In genomic region chr6:125211352-125211751, GRCh38 we compare ENCODE assay signal across 31 cellular contexts. TPM values are rescaled to one million over a fixed set of nuclear protein-coding genes. Genes with fewer than 3 reads are reported as not detected.
"Had no signal": no experiment of that assay in that cellular context is flagged by ENCODE, and none has a peak within 500 bp of the region (broad histone marks: within the 10 kb centered on the region; RNA-seq: fewer than 3 reads in every experiment).

No MANE protein-coding gene starts in this region.

- DNase-seq: activated B cell treated with CpG ODN at 0.5 μM for 24 hours; activated CD4-positive, alpha-beta memory T cell treated with anti-CD3 and anti-CD28 coated beads for 36 hours; activated CD4-positive, alpha-beta T cell treated with anti-CD3 and anti-CD28 coated beads for 4 hours; activated CD4-positive, alpha-beta T cell treated with anti-CD3 and anti-CD28 coated beads, Interleukin-2, amount 10 ng/mL, durations not matched to agents 24 days and 14 days; activated CD4-positive, alpha-beta T cell treated with anti-CD3 and anti-CD28 coated beads, Interleukin-2, amount 50 U/mL, for 1 hour; activated CD4-positive, alpha-beta T cell treated with anti-CD3 and anti-CD28 coated beads, Interleukin-2, amount 50 U/mL, for 4 hours; activated CD4-positive, CD25-positive, alpha-beta regulatory T cell treated with anti-CD3 and anti-CD28 coated beads, Interleukin-2, amount 50 U/mL, for 72 hours; activated CD8-positive, alpha-beta memory T cell treated with anti-CD3 and anti-CD28 coated beads, Interleukin-2, amount 50 U/mL, for 4 hours; activated CD8-positive, alpha-beta T cell treated with anti-CD3 and anti-CD28 coated beads for 36 hours; activated effector memory CD4-positive, alpha-beta T cell treated with anti-CD3 and anti-CD28 coated beads, Interleukin-2, amount 50 U/mL, for 16 hours; activated gamma-delta T cell treated with Interleukin-2 at 50 U/mL for 16 hours; activated naive CD4-positive, alpha-beta T cell; activated naive CD4-positive, alpha-beta T cell treated with anti-CD3 and anti-CD28 coated beads for 36 hours; activated naive CD4-positive, alpha-beta T cell treated with anti-CD3 and anti-CD28 coated beads, Interleukin-2, amount 50 U/mL, for 16 hours; activated naive CD8-positive, alpha-beta T cell treated with anti-CD3 and anti-CD28 coated beads for 36 hours; activated T-cell treated with anti-CD3 and anti-CD28 coated beads for 4 hours; activated T-cell treated with anti-CD3 and anti-CD28 coated beads, Interleukin-2, amount 50 U/mL, for 1 hour; activated T-cell treated with anti-CD3 and anti-CD28 coated beads, Interleukin-2, amount 50 U/mL, for 4 hours; activated T-cell treated with anti-CD3 and anti-CD28 coated beads, Interleukin-2, amount 50 U/mL, for 72 hours; adrenal gland; amniotic stem cell; aorta; body of pancreas; brain microvascular endothelial cell; central memory CD4-positive, alpha-beta T cell; T-helper 2 cell; T-helper 9 cell had no signal

- H3K9me3 ChIP-seq: adrenal gland, body of pancreas, breast epithelium had no signal

- H3K27me3 ChIP-seq: adrenal gland, body of pancreas, brain microvascular endothelial cell, breast epithelium had no signal

- H3K36me3 ChIP-seq: adrenal gland, brain microvascular endothelial cell, breast epithelium had no signal

- H3K4me3 ChIP-seq: adrenal gland, body of pancreas, breast epithelium had no signal

- ATAC-seq: activated CD8-positive, alpha-beta T cell treated with anti-CD3 and anti-CD28 coated beads for 36 hours; activated naive CD4-positive, alpha-beta T cell treated with anti-CD3 and anti-CD28 coated beads, Interleukin-2, amount 50 U/mL, for 72 hours; activated T-cell treated with anti-CD3 and anti-CD28 coated beads, Interleukin-2, amount 50 U/mL, for 4 hours; activated T-cell treated with anti-CD3 and anti-CD28 coated beads, Interleukin-2, amount 50 U/mL, for 72 hours; activated T-helper 17 cell treated with anti-CD3 and anti-CD28 coated beads, Interleukin-2, amount 50 U/mL, for 72 hours; body of pancreas had no signal

- H3K27ac ChIP-seq: adrenal gland, body of pancreas, brain microvascular endothelial cell, breast epithelium, VCaP had no signal

RNA-seq across cellular contexts. Expression of gene TPD52L1, which starts 57.8 kb away (rescaled TPM):
- total RNA-seq: activated B cell treated with CpG ODN at 0.5 μM for 24 hours; activated CD4-positive, alpha-beta T cell treated with anti-CD3 and anti-CD28 coated beads, Interleukin-2, amount 10 ng/mL, durations not matched to agents 24 days and 14 days had no signal
